In the genomic region with DNA sequence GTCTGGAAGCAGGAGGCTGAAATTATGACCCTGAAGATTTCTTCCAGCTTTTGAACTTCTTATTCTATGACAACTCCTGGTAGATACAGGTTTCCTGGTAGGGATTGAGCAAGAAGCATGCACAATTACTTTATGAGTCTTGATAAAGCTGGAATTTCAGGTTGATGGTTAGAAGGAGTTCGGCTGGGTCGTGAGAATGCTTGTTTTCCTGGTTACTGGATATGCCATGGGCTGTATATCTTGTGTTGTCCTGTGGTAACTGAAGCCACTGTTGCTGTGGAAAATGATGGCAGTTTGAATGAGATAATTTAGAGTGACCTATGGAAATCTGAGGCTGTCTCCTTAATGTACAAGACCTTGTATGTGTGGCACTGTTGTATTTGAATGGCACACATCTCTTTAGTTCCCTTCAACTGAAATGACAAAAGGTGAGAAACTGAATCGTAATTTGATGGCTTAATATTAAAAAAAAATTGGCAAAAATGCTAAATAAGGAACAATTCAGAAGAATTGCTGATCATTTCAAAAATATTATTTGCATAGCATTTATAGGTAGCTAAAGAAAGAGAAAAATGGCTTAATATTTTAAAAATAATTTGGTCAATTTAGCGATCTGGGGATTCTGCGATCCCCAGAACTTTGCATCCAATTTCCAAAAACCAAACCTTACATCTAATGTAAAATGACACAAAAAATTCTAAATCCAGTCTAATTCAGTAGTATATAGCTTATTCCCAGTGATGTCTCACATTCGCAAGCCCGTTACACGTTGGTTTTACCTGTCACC, we compare ENCODE assay signal across 1 cellular context.
TF ChIP-seq lines count a peak whose summit lies in the region.

No MANE protein-coding gene starts in this region.

TF ChIP-seq in A549, 52 proteins besides CTCF, POLR2A, EP300 and RAD21 (continued from another document):
- TF ChIP-seq HOXB13 (CRISPR knock-in tag; IDR thresholded peaks at IDR 0.05; ENCODE audit: low read depth) (no peak), NFE2L2 (conservative IDR thresholded peaks at IDR 0.05; ENCODE audit: low read length) (no peak), RCOR1 (IDR thresholded peaks at IDR 0.05; ENCODE audit: low read depth, low read length) (no peak), FOSB (CRISPR knock-in tag; IDR thresholded peaks at IDR 0.05) (no peak)
